Comparison of ENCODE assay signal across 9 cellular contexts in genomic region chr15:88635343-88635742, GRCh38. TPM values are rescaled to one million over a fixed set of nuclear protein-coding genes. Genes with fewer than 3 reads are reported as not detected.
A peak's percentile ranks its signal among the peaks of the same experiment; 100 is the strongest.
DNase-seq lines count a peak whose midpoint lies in the region; ATAC-seq and TF ChIP-seq lines count a peak whose summit lies in the region.
"Had no signal": no experiment of that assay in that cellular context is flagged by ENCODE, and none has a peak within 500 bp of the region (broad histone marks: within the 10 kb centered on the region; RNA-seq: fewer than 3 reads in every experiment).

No MANE protein-coding gene starts in this region.

- H3K4me1 Mint-ChIP-seq in MCF 10A (ENCODE audit: insufficient read depth, unreplicated experiment) = peaks cover 42% of the 10 kb centered on the region

- H3K27me3 ChIP-seq in Peyer's patch = no peaks in the 10 kb centered on the region
- no peaks in the 10 kb centered on the region for H3K27me3 ChIP-seq in muscle layer of duodenum (ENCODE audit: low read depth, low read length)

- POLR2A ChIA-PET in MCF 10A (lab: Yijun Ruan, JAX) = interaction anchor here (0.6 to 2.8 kb wide), 5 partner anchors 8 to 1786 kb away, joined by 3 to 14 read pairs (median 3); partner anchors contain the start of gene AEN

- CTCF ChIA-PET in MCF 10A (lab: Yijun Ruan, JAX) = interaction anchor here (1.2 to 1.4 kb wide), 4 partner anchors 11 to 168 kb away, joined by 3 to 4 read pairs (median 4); partner anchors contain the start of genes MRPL46 and MRPS11

- H3K4me1 ChIP-seq in Peyer's patch (peaks cover 13 to 44% (median 28%) of the 10 kb centered on the region in 4 donors), muscle layer of duodenum (ENCODE audit: control insufficient read depth in 1 of 2, insufficient read depth in 2 of 2, low read length in 2 of 2) (peaks cover 11 to 21% of the 10 kb centered on the region in 2 donors)

- ATAC-seq in GM18861 (IDR thresholded peaks at IDR 0.05; ENCODE audit: unreplicated experiment) (peak; percentile 40), HG02588 (IDR thresholded peaks at IDR 0.05; ENCODE audit: unreplicated experiment) (peak; percentile 22)

- H3K4me3 Mint-ChIP-seq in MCF 10A (ENCODE audit: unreplicated experiment) = no peak overlapping the region

- no peak overlapping the region for H3K27ac Mint-ChIP-seq in MCF 10A (ENCODE audit: low read depth, unreplicated experiment)

- H3K27ac ChIP-seq in Peyer's patch (peak overlapping the region; percentile 91 to 98 (median 98)), muscle layer of duodenum (ENCODE audit: low read length) (peak overlapping the region; percentile 55)
- H3K27ac ChIP-seq: HL-60 had no signal

- no peak for TF ChIP-seq CTCF in Peyer's patch (IDR thresholded peaks at IDR 0.05)
- no peak for TF ChIP-seq CTCF in MCF 10A (IDR thresholded peaks at IDR 0.05; ENCODE audit: unreplicated experiment)

- intact Hi-C loops in MCF 10A (cut with micrococcal nuclease) = no loop called here

- H3K36me3 Mint-ChIP-seq in MCF 10A (ENCODE audit: insufficient read depth, unreplicated experiment) = peaks cover 53% of the 10 kb centered on the region

- DNase-seq in Peyer's patch = peak in 2 of 3 donors; percentile 75 to 87
- no peak for DNase-seq in MCF 10A (ENCODE audit: unreplicated experiment)
- no peak for DNase-seq in medulla oblongata (ENCODE audit: extremely low spot score)
- DNase-seq in cerebellar nuclear complex (lab: John Stamatoyannopoulos, UW) = no peak
- DNase-seq in amniotic stem cell (lab: John Stamatoyannopoulos, UW) = no peak

- H3K27me3 Mint-ChIP-seq in MCF 10A (ENCODE audit: insufficient read depth, unreplicated experiment) = no peaks in the 10 kb centered on the region

- H3K4me3 ChIP-seq in Peyer's patch (no peak overlapping the region), muscle layer of duodenum (ENCODE audit: low read depth in 1 of 2, low read length in 2 of 2) (no peak overlapping the region)

- BruUV-seq in MCF 10A (replicated peaks; lab: Mats Ljungman, UMichigan) = no TSS peak

- TF ChIP-seq POLR2A in Peyer's patch (IDR thresholded peaks at IDR 0.05) = peak; percentile 41 to 54

- H3K9me3 Mint-ChIP-seq in MCF 10A (ENCODE audit: unreplicated experiment) = no peaks in the 10 kb centered on the region

- H3K36me3 ChIP-seq in Peyer's patch = no peaks in the 10 kb centered on the region
- H3K36me3 ChIP-seq in muscle layer of duodenum (ENCODE audit: control insufficient read depth in 1 of 2, insufficient read depth in 2 of 2, low read length in 2 of 2) = peaks cover 8 to 15% of the 10 kb centered on the region in 2 donors

- H3K9me3 ChIP-seq in Peyer's patch (no peaks in the 10 kb centered on the region), muscle layer of duodenum (ENCODE audit: control insufficient read depth in 1 of 2, low read length in 2 of 2) (no peaks in the 10 kb centered on the region)

RNA-seq across cellular contexts. Expression of gene ISG20, which starts 3.5 kb away (rescaled TPM):
- 10 to 100 TPM; 50.3 to 90.0 (median 70.6) TPM for total RNA-seq in Peyer's patch
- total RNA-seq in MCF 10A (2022) = 9.7 and 20.0 TPM in 2 replicates

RNA-seq across cellular contexts. Expression of gene AEN, which starts 14.2 kb away (rescaled TPM):
- total RNA-seq in Peyer's patch (10 to 100 TPM in 2 of 4 donors, 1 to 10 TPM in 2; 9.6 to 17.3 (median 11.5) TPM), MCF 10A (2022) (48.7 and 67.6 TPM in 2 replicates)

Comparison
In these comparisons a context has a peak if more than half of its experiments do, and no peak if none do; other contexts are left out.
1. DNase-seq: peak in Peyer's patch (2 of 3); none in MCF 10A (single experiment), medulla oblongata (single experiment), cerebellar nuclear complex (0 of 2) and amniotic stem cell (single experiment).